ENCODE assay signal across 13 cellular contexts in genomic region chr4:39729557-39729956, GRCh38. TPM values are rescaled to one million over a fixed set of nuclear protein-coding genes. Genes with fewer than 3 reads are reported as not detected.
DNase-seq lines count a peak whose midpoint lies in the region; ATAC-seq and TF ChIP-seq lines count a peak whose summit lies in the region.
"Had no signal": no experiment of that assay in that cellular context is flagged by ENCODE, and none has a peak within 500 bp of the region (broad histone marks: within the 10 kb centered on the region; RNA-seq: fewer than 3 reads in every experiment).

No MANE protein-coding gene starts in this region.

- DNase-seq in CD4-positive, alpha-beta T cell = no peak
- DNase-seq in HCEC 1CT (peak; percentile 58), naive B cell (no peak), T1000 (lab: John Stamatoyannopoulos, UW) (no peak), NCI-H2227 treated with DMSO at 0.1 percent for 48 hours (lab: John Stamatoyannopoulos, UW) (no peak), ACHN (no peak)
- DNase-seq: central memory CD4-positive, alpha-beta T cell; DMS 273 treated with DMSO at 0.1 percent for 48 hours; NCI-H1694 treated with DMSO at 0.1 percent for 48 hours; ovary; stimulated activated naive CD8-positive, alpha-beta T cell treated with anti-CD3 and anti-CD28 coated beads, Interleukin-15, amount 100 ng/mL, for 72 hours had no signal

- POLR2A ChIA-PET in CD4-positive, alpha-beta T cell (lab: Charles Lee) = no interaction called here

- no peak overlapping the region for H3K4me3 Mint-ChIP-seq in CD4-positive, alpha-beta T cell
- no peak overlapping the region for H3K4me3 Mint-ChIP-seq in brain
- no peak overlapping the region for H3K4me3 Mint-ChIP-seq in naive B cell
- H3K4me3 Mint-ChIP-seq: stimulated activated naive CD8-positive, alpha-beta T cell treated with anti-CD3 and anti-CD28 coated beads, Interleukin-15, amount 100 ng/mL, for 72 hours had no signal

- intact Hi-C loops in CD4-positive, alpha-beta T cell (cut with DNase I, micrococcal nuclease) = no loop called here

- peaks cover 48% of the 10 kb centered on the region for H3K4me1 Mint-ChIP-seq in CD4-positive, alpha-beta T cell (ENCODE audit: low read depth)
- H3K4me1 Mint-ChIP-seq in brain = peaks cover 17% of the 10 kb centered on the region
- peaks cover 21 to 56% (median 34%) of the 10 kb centered on the region in 3 donors for H3K4me1 Mint-ChIP-seq in naive B cell

- H3K27ac Mint-ChIP-seq in CD4-positive, alpha-beta T cell = peak overlapping the region; percentile 21
- H3K27ac Mint-ChIP-seq in brain (peak overlapping the region; percentile 17 to 85 (median 47)), naive B cell (peak overlapping the region in 4 of 6 donors; percentile 35 to 80 (median 38))

- no peak for ATAC-seq in CD4-positive, alpha-beta T cell (ENCODE audit: poor library complexity)
- ATAC-seq in naive B cell (ENCODE audit: low read depth in 2 of 2) = no peak
- no peak for ATAC-seq in HG03342 (IDR thresholded peaks at IDR 0.05; ENCODE audit: unreplicated experiment)
- ATAC-seq: stimulated activated naive CD8-positive, alpha-beta T cell treated with anti-CD3 and anti-CD28 coated beads, Interleukin-15, amount 100 ng/mL, for 72 hours had no signal

- CTCF ChIA-PET in CD4-positive, alpha-beta T cell (lab: Charles Lee) = no interaction called here

- no peaks in the 10 kb centered on the region for H3K9me3 ChIP-seq in CD4-positive, alpha-beta T cell (ENCODE audit: control insufficient read depth, low read length)
- H3K9me3 ChIP-seq: ovary had no signal

- H3K27ac ChIP-seq in CD4-positive, alpha-beta T cell (ENCODE audit: low read depth, low read length) = no peak overlapping the region
- H3K27ac ChIP-seq: ovary had no signal

- no peak for TF ChIP-seq CTCF in CD4-positive, alpha-beta T cell (IDR thresholded peaks at IDR 0.05)
- TF ChIP-seq CTCF in brain (conservative IDR thresholded peaks at IDR 0.05) = no peak

- H3K9me3 Mint-ChIP-seq in CD4-positive, alpha-beta T cell = no peaks in the 10 kb centered on the region
- H3K9me3 Mint-ChIP-seq in brain = peaks cover 0 to 2% (median 0%) of the 10 kb centered on the region in 5 experiments
- no peaks in the 10 kb centered on the region for H3K9me3 Mint-ChIP-seq in naive B cell
- H3K9me3 Mint-ChIP-seq: stimulated activated naive CD8-positive, alpha-beta T cell treated with anti-CD3 and anti-CD28 coated beads, Interleukin-15, amount 100 ng/mL, for 72 hours had no signal

- in situ Hi-C loops in ACHN (cut with HindIII; ENCODE audit: low pct_ligation_motif_present, low pct_unique_long_range_greater_than_20kb, low sequenced_read_pairs) = no loop called here

- H3K27me3 ChIP-seq in CD4-positive, alpha-beta T cell (ENCODE audit: control insufficient read depth, insufficient read depth, low read length) = no peaks in the 10 kb centered on the region
- H3K27me3 ChIP-seq: ovary had no signal

- no peaks in the 10 kb centered on the region for H3K27me3 Mint-ChIP-seq in CD4-positive, alpha-beta T cell
- H3K27me3 Mint-ChIP-seq in brain (no peaks in the 10 kb centered on the region), naive B cell (no peaks in the 10 kb centered on the region)
- H3K27me3 Mint-ChIP-seq: stimulated activated naive CD8-positive, alpha-beta T cell treated with anti-CD3 and anti-CD28 coated beads, Interleukin-15, amount 100 ng/mL, for 72 hours had no signal

- peaks cover 31% of the 10 kb centered on the region for H3K36me3 Mint-ChIP-seq in CD4-positive, alpha-beta T cell (ENCODE audit: low read depth)
- H3K36me3 Mint-ChIP-seq in brain (peaks cover 69% of the 10 kb centered on the region), naive B cell (peaks cover 0 to 8% of the 10 kb centered on the region in 2 donors)

RNA-seq across cellular contexts. Expression of gene UBE2K, which starts 31.6 kb away (rescaled TPM):
- 10 to 100 TPM; 35.9 to 41.3 TPM for total RNA-seq in CD4-positive, alpha-beta T cell
- 46.1 TPM for polyA plus RNA-seq in brain (ENCODE audit: insufficient read depth, low read depth, low replicate concordance)
- polyA plus RNA-seq in naive B cell (ENCODE audit: low read depth in 6 of 6) = 10 to 100 TPM; 60.0 to 81.2 (median 69.2) TPM
